Comparison of ENCODE assay signal across 8 cellular contexts in genomic region chr17:41786227-41787020, GRCh38. TPM values are rescaled to one million over a fixed set of nuclear protein-coding genes. Genes with fewer than 3 reads are reported as not detected.
DNase-seq lines count a peak whose midpoint lies in the region; ATAC-seq, FAIRE-seq and TF ChIP-seq lines count a peak whose summit lies in the region.

Gene JUP (minus strand): TSS chr17:41786711. CDS start chr17:41771854, 14,857 bp downstream.

- CTCF ChIA-PET in activated CD4-positive, alpha-beta T cell treated with anti-CD3 and anti-CD28 coated beads for 36 hours (lab: Charles Lee): interaction anchor here (0.6 to 2.1 kb wide), 10 partner anchors 9 to 323 kb away, joined by 3 to 13 read pairs (median 4); partner anchors contain the start of gene P3H4

- peak within 1 kb of the TSS; percentile 44 for H3K4me3 Mint-ChIP-seq in activated CD4-positive, alpha-beta T cell treated with anti-CD3 and anti-CD28 coated beads for 36 hours

- peak within 1 kb of the TSS; percentile 85 for H3K27ac ChIP-seq in keratinocyte (ENCODE audit: control insufficient read depth, insufficient read depth, low read length)

- POLR2A ChIA-PET in activated CD4-positive, alpha-beta T cell treated with anti-CD3 and anti-CD28 coated beads for 36 hours (lab: Charles Lee): interaction anchor here (0.6 to 1.0 kb wide), 4 partner anchors 25 to 132 kb away, joined by 3 to 5 read pairs (median 3); partner anchors contain the start of genes EIF1 and P3H4

- H3K4me2 ChIP-seq in keratinocyte (ENCODE audit: control insufficient read depth, extremely low read depth, insufficient read depth, low read depth, low read length): peak within 1 kb of the TSS; percentile 100

- peaks cover 3 to 16% of the 10 kb centered on the region in 2 experiments for H3K36me3 ChIP-seq in keratinocyte (ENCODE audit: control insufficient read depth in 2 of 2, extremely low read depth in 1 of 2, insufficient read depth in 2 of 2, low read length in 2 of 2)

- peaks cover 54% of the 10 kb centered on the region for H3K4me1 ChIP-seq in keratinocyte (ENCODE audit: control insufficient read depth, extremely low read depth, insufficient read depth, low read length)

- H3K4me1 Mint-ChIP-seq in activated CD4-positive, alpha-beta T cell treated with anti-CD3 and anti-CD28 coated beads for 36 hours: peaks cover 17% of the 10 kb centered on the region

- no peaks in the 10 kb centered on the region for H3K36me3 Mint-ChIP-seq in activated CD4-positive, alpha-beta T cell treated with anti-CD3 and anti-CD28 coated beads for 36 hours (ENCODE audit: low read depth)

- FAIRE-seq in keratinocyte (lab: Jason Lieb, UNC): no peak

- H3K9me1 ChIP-seq in keratinocyte (ENCODE audit: control insufficient read depth, extremely low read depth, insufficient read depth, low read length): peaks cover 7% of the 10 kb centered on the region

- H3K79me2 ChIP-seq in keratinocyte (ENCODE audit: control insufficient read depth, insufficient read depth, low read length): peaks cover 43% of the 10 kb centered on the region

- peak; percentile 91 to 97 for DNase-seq in NCI-H446 (lab: John Stamatoyannopoulos, UW)
- peak; percentile 96 for DNase-seq in activated CD4-positive, alpha-beta T cell treated with anti-CD3 and anti-CD28 coated beads for 36 hours
- peak; percentile 100 for DNase-seq in choroid plexus epithelial cell (ENCODE audit: low read depth)
- peak; percentile 100 for DNase-seq in keratinocyte (ENCODE audit: low read depth, low spot score)
- DNase-seq in stimulated activated CD4-positive, alpha-beta T cell treated with anti-CD3 and anti-CD28 coated beads, Interleukin-12 subunit alpha, Interleukin-12 subunit beta, amount 100 ng/mL, for 48 hours (ENCODE audit: low read depth in 2 of 3, low spot score in 1 of 3): peak; percentile 86 to 92 (median 91)
- DNase-seq in GF-D8 (lab: John Stamatoyannopoulos, UW): no peak

- intact Hi-C loops in activated CD4-positive, alpha-beta T cell treated with anti-CD3 and anti-CD28 coated beads for 36 hours (cut with DNase I, micrococcal nuclease): loop anchor here in 1 of 2 experiments (1.0 to 2.0 kb wide), 2 partner anchors 78 to 132 kb away; partner anchors contain the start of genes ACLY and KLHL11

- no peaks in the 10 kb centered on the region for H3K9me3 Mint-ChIP-seq in activated CD4-positive, alpha-beta T cell treated with anti-CD3 and anti-CD28 coated beads for 36 hours (ENCODE audit: low read depth)

- H4K20me1 ChIP-seq in keratinocyte (ENCODE audit: control insufficient read depth, extremely low read depth, insufficient read depth, low read length): peaks cover 16% of the 10 kb centered on the region

- dilution Hi-C loops in keratinocyte (cut with MboI; ENCODE audit: extremely low pct_ligation_motif_present, low sequenced_read_pairs): no loop called here

- peak within 1 kb of the TSS; percentile 82 for H3K4me3 ChIP-seq in choroid plexus epithelial cell (ENCODE audit: low read depth, low read length)
- peak within 1 kb of the TSS; percentile 51 to 91 (median 60) for H3K4me3 ChIP-seq in keratinocyte (ENCODE audit: control insufficient read depth in 2 of 3, extremely low read depth in 1 of 3, insufficient read depth in 2 of 3, low read depth in 1 of 3, low read length in 3 of 3)

- no peak within 1 kb of the TSS for H3K27ac Mint-ChIP-seq in activated CD4-positive, alpha-beta T cell treated with anti-CD3 and anti-CD28 coated beads for 36 hours

- H3K9me3 ChIP-seq in keratinocyte (ENCODE audit: control insufficient read depth, low read depth, low read length): no peaks in the 10 kb centered on the region

- H3K27me3 Mint-ChIP-seq in activated CD4-positive, alpha-beta T cell treated with anti-CD3 and anti-CD28 coated beads for 36 hours: peaks cover 22% of the 10 kb centered on the region

- ATAC-seq in GM18498 (IDR thresholded peaks at IDR 0.05; ENCODE audit: unreplicated experiment): peak; percentile 78
- peak; percentile 74 for ATAC-seq in HG03175 (IDR thresholded peaks at IDR 0.05; ENCODE audit: unreplicated experiment)
- peak; percentile 99 for ATAC-seq in activated CD4-positive, alpha-beta T cell treated with anti-CD3 and anti-CD28 coated beads for 36 hours

- no peak within 1 kb of the TSS for H2AFZ ChIP-seq in keratinocyte (ENCODE audit: control insufficient read depth, low read length)

- TF ChIP-seq CTCF in choroid plexus epithelial cell (conservative IDR thresholded peaks at IDR 0.05; ENCODE audit: low read depth, low read length) (peak; percentile 26), keratinocyte (optimal IDR thresholded peaks at IDR 0.05 in 1 of 3, IDR thresholded peaks at IDR 0.05 in 1 of 3, conservative IDR thresholded peaks at IDR 0.05 in 1 of 3; ENCODE audit: extremely low read depth in 1 of 3, insufficient read depth in 2 of 3, low read length in 3 of 3) (peak; percentile 39 to 65 (median 49))

- H3K27me3 ChIP-seq in keratinocyte (ENCODE audit: control insufficient read depth, extremely low read depth, insufficient read depth, low read length): no peaks in the 10 kb centered on the region

- peak within 1 kb of the TSS; percentile 90 for H3K9ac ChIP-seq in keratinocyte (ENCODE audit: control insufficient read depth, extremely low read depth, insufficient read depth, low read length)

RNA-seq across cellular contexts. Expression of gene JUP, which starts in this region (rescaled TPM):
- under 1 TPM; 0.34 to 0.54 TPM for total RNA-seq in activated CD4-positive, alpha-beta T cell treated with anti-CD3 and anti-CD28 coated beads for 36 hours
- polyA plus RNA-seq in keratinocyte: 152 to 261 TPM (median 192 TPM) in 3 replicates
- 318 TPM for polyA plus RNA-seq in keratinocyte (2011; ENCODE audit: low read depth)
- 272 and 540 TPM in 2 replicates for polyA plus RNA-seq in keratinocyte (2011; cell fraction: cytosol; rRNA removed)
- 428 and 649 TPM in 2 replicates for polyA plus RNA-seq in keratinocyte (2011; cell fraction: nucleus; rRNA removed)
- 597 and 1,055 TPM in 2 replicates for polyA plus RNA-seq in keratinocyte (2012; ENCODE audit: low replicate concordance)
- 297 to 1,322 TPM (median 395 TPM) in 3 replicates for polyA minus RNA-seq in keratinocyte
- 688 TPM for polyA minus RNA-seq in keratinocyte (2011; cell fraction: cytosol; rRNA and poly(A)+ RNA removed)
- polyA minus RNA-seq in keratinocyte (2011; cell fraction: nucleus; rRNA and poly(A)+ RNA removed): 540 and 556 TPM in 2 replicates

Comparison
In these comparisons a context has a peak if more than half of its experiments do, and no peak if none do; other contexts are left out.
1. Peak in DNase-seq and ATAC-seq in activated CD4-positive, alpha-beta T cell treated with anti-CD3 and anti-CD28 coated beads for 36 hours; RNA of the gene not detected or under 1 TPM.